12 cellular contexts compared by ENCODE assay signal in the genomic region with DNA sequence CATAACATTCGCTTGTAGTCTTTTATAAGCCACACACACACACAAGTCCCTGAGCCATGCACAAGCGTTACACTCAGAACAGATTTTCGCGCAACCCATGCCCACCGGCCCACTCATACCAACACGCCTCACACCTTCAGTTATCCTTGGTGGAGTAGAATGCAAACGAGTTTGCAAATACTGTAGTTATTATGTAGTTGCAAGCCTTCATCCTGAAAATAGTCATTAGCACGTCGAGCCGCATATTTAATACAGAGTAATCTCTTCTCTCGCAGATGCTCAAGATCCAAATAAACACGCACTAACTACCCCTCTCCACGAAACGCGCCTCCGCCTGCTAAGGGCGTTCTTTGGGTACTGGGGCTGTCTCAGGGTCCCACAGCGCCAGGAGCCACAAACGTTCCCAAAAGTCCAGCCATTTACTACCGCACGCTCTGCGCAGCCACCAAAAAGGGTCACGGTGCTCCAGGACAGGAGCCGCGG. TPM values are rescaled to one million over a fixed set of nuclear protein-coding genes. Genes with fewer than 3 reads are reported as not detected.
DNase-seq lines count a peak whose midpoint lies in the region; ATAC-seq, FAIRE-seq and TF ChIP-seq lines count a peak whose summit lies in the region.
"Had no signal": no experiment of that assay in that cellular context is flagged by ENCODE, and none has a peak within 500 bp of the region (broad histone marks: within the 10 kb centered on the region; RNA-seq: fewer than 3 reads in every experiment).

No MANE protein-coding gene starts in this region.

- H3K4me1 ChIP-seq in keratinocyte (ENCODE audit: control insufficient read depth, extremely low read depth, insufficient read depth, low read length) (peaks cover 12% of the 10 kb centered on the region), skeletal muscle tissue (ENCODE audit: control insufficient read depth in 3 of 3, insufficient read depth in 3 of 3, low read length in 3 of 3) (peaks cover 31 to 49% (median 35%) of the 10 kb centered on the region in 3 donors)

- no peaks in the 10 kb centered on the region for H3K36me3 ChIP-seq in keratinocyte (ENCODE audit: control insufficient read depth in 2 of 2, extremely low read depth in 1 of 2, insufficient read depth in 2 of 2, low read length in 2 of 2)
- no peaks in the 10 kb centered on the region for H3K36me3 ChIP-seq in skeletal muscle tissue (ENCODE audit: control insufficient read depth in 3 of 3, insufficient read depth in 3 of 3, low read length in 3 of 3)

- H3K27me3 ChIP-seq in keratinocyte (ENCODE audit: control insufficient read depth, extremely low read depth, insufficient read depth, low read length) (peaks cover 98% of the 10 kb centered on the region), skeletal muscle tissue (ENCODE audit: control insufficient read depth in 3 of 3, insufficient read depth in 3 of 3, low read length in 3 of 3) (peaks cover 95 to 98% (median 97%) of the 10 kb centered on the region in 3 donors)

- H3K9me3 ChIP-seq in keratinocyte (ENCODE audit: control insufficient read depth, low read depth, low read length) (peaks cover 10% of the 10 kb centered on the region), skeletal muscle tissue (ENCODE audit: control insufficient read depth in 3 of 3, low read length in 3 of 3) (peaks cover 0 to 1% (median 0%) of the 10 kb centered on the region in 3 donors)

- dilution Hi-C loops in keratinocyte (cut with MboI; ENCODE audit: extremely low pct_ligation_motif_present, low sequenced_read_pairs): no loop called here

- no peak for TF ChIP-seq CTCF in VCaP (conservative IDR thresholded peaks at IDR 0.05)
- TF ChIP-seq CTCF in keratinocyte (optimal IDR thresholded peaks at IDR 0.05 in 1 of 3, IDR thresholded peaks at IDR 0.05 in 1 of 3, conservative IDR thresholded peaks at IDR 0.05 in 1 of 3; ENCODE audit: extremely low read depth in 1 of 3, insufficient read depth in 2 of 3, low read length in 3 of 3): no peak

- H3K27me3 Mint-ChIP-seq in T-helper 2 cell treated with Interferon-gamma antibody and Interleukin-4, amounts not matched to agents 5 μg/mL and 100 μg/mL, for 36 hours (ENCODE audit: low read depth): peaks cover 93% of the 10 kb centered on the region

- H3K27ac ChIP-seq in VCaP (peak overlapping the region; percentile 68), keratinocyte (ENCODE audit: control insufficient read depth, insufficient read depth, low read length) (no peak overlapping the region), skeletal muscle tissue (ENCODE audit: low read depth, low read length) (no peak overlapping the region)

- peaks cover 10% of the 10 kb centered on the region for H3K4me1 Mint-ChIP-seq in T-helper 2 cell treated with Interferon-gamma antibody and Interleukin-4, amounts not matched to agents 5 μg/mL and 100 μg/mL, for 36 hours (ENCODE audit: low read depth)

- DNase-seq in T-helper 2 cell treated with Interferon-gamma antibody and Interleukin-4, amounts not matched to agents 5 μg/mL and 100 μg/mL, for 36 hours (ENCODE audit: low spot score): no peak
- DNase-seq in T-helper 2 cell (no peak), keratinocyte (ENCODE audit: low read depth, low spot score) (no peak), dedifferentiated amniotic fluid mesenchymal stem cell (ENCODE audit: extremely low spot score) (no peak)
- DNase-seq: cortex of kidney, NCI-H526 treated with DMSO at 0.1 percent for 48 hours had no signal

- H3K79me2 ChIP-seq in keratinocyte (ENCODE audit: control insufficient read depth, insufficient read depth, low read length): no peaks in the 10 kb centered on the region

- H3K9me3 Mint-ChIP-seq in T-helper 2 cell treated with Interferon-gamma antibody and Interleukin-4, amounts not matched to agents 5 μg/mL and 100 μg/mL, for 36 hours: no peaks in the 10 kb centered on the region

- H3K36me3 Mint-ChIP-seq in T-helper 2 cell treated with Interferon-gamma antibody and Interleukin-4, amounts not matched to agents 5 μg/mL and 100 μg/mL, for 36 hours (ENCODE audit: low read depth): peaks cover 2% of the 10 kb centered on the region

- H3K27ac Mint-ChIP-seq in T-helper 2 cell treated with Interferon-gamma antibody and Interleukin-4, amounts not matched to agents 5 μg/mL and 100 μg/mL, for 36 hours: peak overlapping the region; percentile 46

- H3K9ac ChIP-seq in keratinocyte (ENCODE audit: control insufficient read depth, extremely low read depth, insufficient read depth, low read length) (no peak overlapping the region), skeletal muscle tissue (ENCODE audit: low read depth in 1 of 3, low read length in 3 of 3) (no peak overlapping the region)

- H3K4me3 ChIP-seq in keratinocyte (ENCODE audit: control insufficient read depth in 2 of 3, extremely low read depth in 1 of 3, insufficient read depth in 2 of 3, low read depth in 1 of 3, low read length in 3 of 3): peak overlapping the region in 2 of 3 experiments; percentile 38 to 43
- peak overlapping the region; percentile 23 to 58 (median 54) for H3K4me3 ChIP-seq in skeletal muscle tissue (ENCODE audit: low read length in 3 of 3)

- H3K9me1 ChIP-seq in keratinocyte (ENCODE audit: control insufficient read depth, extremely low read depth, insufficient read depth, low read length): no peaks in the 10 kb centered on the region

- ATAC-seq in GM21576 (IDR thresholded peaks at IDR 0.05; ENCODE audit: unreplicated experiment) (no peak), GM18505 (IDR thresholded peaks at IDR 0.05; ENCODE audit: unreplicated experiment) (no peak)

- FAIRE-seq in keratinocyte (lab: Jason Lieb, UNC): no peak
- FAIRE-seq: A204.1 had no signal

- H3K4me3 Mint-ChIP-seq in T-helper 2 cell treated with Interferon-gamma antibody and Interleukin-4, amounts not matched to agents 5 μg/mL and 100 μg/mL, for 36 hours: peak overlapping the region; percentile 49

- TF ChIP-seq POLR2A in GM18505 (IDR thresholded peaks at IDR 0.05; ENCODE audit: borderline replicate concordance, extremely low read depth, insufficient read depth, insufficient read length): no peak

- H2AFZ ChIP-seq in keratinocyte (ENCODE audit: control insufficient read depth, low read length): peak overlapping the region; percentile 46

- H4K20me1 ChIP-seq in keratinocyte (ENCODE audit: control insufficient read depth, extremely low read depth, insufficient read depth, low read length): peaks cover 4% of the 10 kb centered on the region

- peak overlapping the region; percentile 75 for H3K4me2 ChIP-seq in keratinocyte (ENCODE audit: control insufficient read depth, extremely low read depth, insufficient read depth, low read depth, low read length)

RNA-seq across cellular contexts. Expression of gene NKX2-3, which starts 1.8 kb away (rescaled TPM):
- polyA plus RNA-seq in keratinocyte: not detected in 3 replicates
- not detected for polyA plus RNA-seq in keratinocyte (2011; ENCODE audit: low read depth)
- polyA plus RNA-seq in keratinocyte (2011; cell fraction: cytosol; rRNA removed): not detected in 2 replicates
- polyA plus RNA-seq in keratinocyte (2011; cell fraction: nucleus; rRNA removed): not detected in 2 replicates
- not detected in 2 replicates for polyA plus RNA-seq in keratinocyte (2012; ENCODE audit: low replicate concordance)
- polyA minus RNA-seq in keratinocyte: not detected in 3 replicates
- polyA minus RNA-seq in keratinocyte (2011; cell fraction: cytosol; rRNA and poly(A)+ RNA removed): not detected
- polyA minus RNA-seq in keratinocyte (2011; cell fraction: nucleus; rRNA and poly(A)+ RNA removed): not detected in 2 replicates
- total RNA-seq in skeletal muscle tissue: 1.0 TPM
- total RNA-seq: osteoblast had no signal
